ENCODE assay signal across 19 cellular contexts in the genomic region with DNA sequence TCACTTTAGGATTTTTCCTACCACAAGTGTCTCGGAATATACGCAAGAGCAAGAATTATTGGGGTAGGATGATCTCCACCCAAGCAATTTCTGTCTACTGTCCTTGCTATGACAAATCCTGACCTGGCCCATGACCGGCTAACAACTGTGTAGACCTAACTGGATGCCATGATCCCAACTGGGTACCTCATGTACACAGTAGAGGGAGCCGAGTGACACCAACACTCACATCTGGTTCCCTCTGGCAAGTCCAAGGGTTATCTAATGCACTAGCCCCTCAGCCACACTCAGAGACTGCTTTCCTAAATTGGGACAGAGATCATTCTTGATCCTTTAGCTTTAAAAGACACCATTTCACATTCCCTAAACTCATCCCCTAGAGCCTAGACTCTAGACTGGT.
DNase-seq lines count a peak whose midpoint lies in the region; ATAC-seq and TF ChIP-seq lines count a peak whose summit lies in the region.
"Had no signal": no experiment of that assay in that cellular context is flagged by ENCODE, and none has a peak within 500 bp of the region (broad histone marks: within the 10 kb centered on the region; RNA-seq: fewer than 3 reads in every experiment).

No MANE protein-coding gene starts in this region.

- H3K4me3 ChIP-seq in HCT116 (replicated peaks in 1 of 2; ENCODE audit: low read depth in 1 of 2, low read length in 2 of 2) (no peak overlapping the region), hepatocyte (no peak overlapping the region)
- H3K4me3 ChIP-seq: GM23248, SJCRH30 had no signal

- H3K4me2 ChIP-seq in HCT116 (ENCODE audit: low read length) (no peak overlapping the region), hepatocyte (no peak overlapping the region)

- CTCF ChIA-PET in HCT116 (lab: Charles Lee): no interaction called here

- H2AFZ ChIP-seq in HCT116 (ENCODE audit: low read depth, low read length, poor library complexity, severe bottlenecking): no peak overlapping the region
- H2AFZ ChIP-seq in hepatocyte: no peak overlapping the region
- H2AFZ ChIP-seq: GM23248 had no signal

- RAD21 ChIA-PET in HCT116 (lab: Charles Lee; ENCODE audit: low non-redundant PET in 1 of 2, low total read pairs in 2 of 2, uncharacterized antibody in 2 of 2, unreplicated experiment in 2 of 2): no interaction called here

- TF ChIP-seq RAD21 in HCT116 (IDR thresholded peaks at IDR 0.05; ENCODE audit: low read depth): peak; percentile 32; the same call in 1 of the 2 replicates

- H3K9me2 ChIP-seq in HCT116 (ENCODE audit: insufficient read depth) (no peaks in the 10 kb centered on the region), hepatocyte (replicated peaks; ENCODE audit: insufficient read depth) (no peaks in the 10 kb centered on the region)

- H3K36me3 ChIP-seq in HCT116 (ENCODE audit: control insufficient read depth in 1 of 2, insufficient read depth in 2 of 2, low read length in 2 of 2) (no peaks in the 10 kb centered on the region), hepatocyte (replicated peaks; ENCODE audit: insufficient read depth, low read depth) (no peaks in the 10 kb centered on the region)
- H3K36me3 ChIP-seq: SJCRH30 had no signal

- no peak for TF ChIP-seq POLR2A in HCT116 (IDR thresholded peaks at IDR 0.05; ENCODE audit: borderline replicate concordance, extremely low read depth, insufficient read depth, insufficient read length)

- H3K4me1 ChIP-seq in HCT116 (ENCODE audit: control insufficient read depth in 1 of 2, insufficient read depth in 2 of 2, low read length in 2 of 2) (no peaks in the 10 kb centered on the region), hepatocyte (ENCODE audit: insufficient read depth) (peaks cover 5% of the 10 kb centered on the region)

- H4K20me1 ChIP-seq in HCT116 (ENCODE audit: insufficient read depth): no peaks in the 10 kb centered on the region
- no peaks in the 10 kb centered on the region for H4K20me1 ChIP-seq in hepatocyte (ENCODE audit: insufficient read depth, poor library complexity, severe bottlenecking)

- H3K27ac ChIP-seq in HCT116 (ENCODE audit: low read depth, low read length) (no peak overlapping the region), hepatocyte (peak overlapping the region; percentile 65)
- H3K27ac ChIP-seq: 22Rv1, GM23248, SJCRH30 had no signal

- POLR2A ChIA-PET in HCT116 (lab: Charles Lee): no interaction called here

- WGBS in hepatocyte (ENCODE audit: low lambda C conversion rate, missing lambda C conversion rate): 100% methylated on average over 4 of the region's 4 CpGs

- DNase-seq in DMS 273 (lab: John Stamatoyannopoulos, UW; ENCODE audit: unreplicated experiment) (peak; percentile 13), DMS 273 treated with DMSO at 0.1 percent for 48 hours (lab: John Stamatoyannopoulos, UW) (no peak), HCT116 (ENCODE audit: low read depth, low spot score) (no peak), SW480 (ENCODE audit: low spot score) (peak; percentile 10), hepatocyte (ENCODE audit: low spot score) (no peak), NCI-H2107 (lab: John Stamatoyannopoulos, UW) (no peak), Ammon's horn (ENCODE audit: low spot score) (no peak), UCSD-AML1 (lab: John Stamatoyannopoulos, UW; ENCODE audit: unreplicated experiment) (no peak)
- DNase-seq: C1 segment of cervical spinal cord, DMS79, GM23248, MM.1S, NCI-H1417, NCI-H2029 treated with DMSO at 0.1 percent for 48 hours, NCI-H774, RPMI8226, SJCRH30, SW 1271 had no signal

- H3K79me2 ChIP-seq in HCT116 (ENCODE audit: insufficient read depth, low read length) (no peaks in the 10 kb centered on the region), hepatocyte (no peaks in the 10 kb centered on the region)

- H3K9me3 ChIP-seq in HCT116 (ENCODE audit: control insufficient read depth in 1 of 2, insufficient read depth in 1 of 2, low read depth in 1 of 2, low read length in 2 of 2): no peaks in the 10 kb centered on the region
- H3K9me3 ChIP-seq in hepatocyte (ENCODE audit: low read depth): no peaks in the 10 kb centered on the region
- H3K9me3 ChIP-seq: SJCRH30 had no signal

- H3K9ac ChIP-seq in HCT116 (ENCODE audit: low read length): no peak overlapping the region
- H3K9ac ChIP-seq: GM23248 had no signal

- TF ChIP-seq CTCF in HCT116 (IDR thresholded peaks at IDR 0.05 in 2 of 3, conservative IDR thresholded peaks at IDR 0.05 in 1 of 3; ENCODE audit: borderline replicate concordance in 1 of 3, insufficient read depth in 1 of 3, low read depth in 2 of 3, low read length in 2 of 3) (peak in 1 of 3 experiments; percentile 11; a peak in 1 of 6 replicates), hepatocyte (IDR thresholded peaks at IDR 0.05; ENCODE audit: poor library complexity) (no peak)

- BruUV-seq in HCT116 (replicated peaks; lab: Mats Ljungman, UMichigan): no TSS peak

- H3K27me3 ChIP-seq in HCT116 (ENCODE audit: insufficient read depth, low read length) (peaks cover 2% of the 10 kb centered on the region; the same call in 1 of the 2 replicates), hepatocyte (no peaks in the 10 kb centered on the region)
- H3K27me3 ChIP-seq: SJCRH30 had no signal

- intact Hi-C loops in HCT116 (cut with micrococcal nuclease): no loop called here

- ATAC-seq in HCT116: peak; percentile 64

TF ChIP-seq in HCT116, 20 proteins besides CTCF, POLR2A, EP300 and RAD21:
- TF ChIP-seq, protein P1, sequence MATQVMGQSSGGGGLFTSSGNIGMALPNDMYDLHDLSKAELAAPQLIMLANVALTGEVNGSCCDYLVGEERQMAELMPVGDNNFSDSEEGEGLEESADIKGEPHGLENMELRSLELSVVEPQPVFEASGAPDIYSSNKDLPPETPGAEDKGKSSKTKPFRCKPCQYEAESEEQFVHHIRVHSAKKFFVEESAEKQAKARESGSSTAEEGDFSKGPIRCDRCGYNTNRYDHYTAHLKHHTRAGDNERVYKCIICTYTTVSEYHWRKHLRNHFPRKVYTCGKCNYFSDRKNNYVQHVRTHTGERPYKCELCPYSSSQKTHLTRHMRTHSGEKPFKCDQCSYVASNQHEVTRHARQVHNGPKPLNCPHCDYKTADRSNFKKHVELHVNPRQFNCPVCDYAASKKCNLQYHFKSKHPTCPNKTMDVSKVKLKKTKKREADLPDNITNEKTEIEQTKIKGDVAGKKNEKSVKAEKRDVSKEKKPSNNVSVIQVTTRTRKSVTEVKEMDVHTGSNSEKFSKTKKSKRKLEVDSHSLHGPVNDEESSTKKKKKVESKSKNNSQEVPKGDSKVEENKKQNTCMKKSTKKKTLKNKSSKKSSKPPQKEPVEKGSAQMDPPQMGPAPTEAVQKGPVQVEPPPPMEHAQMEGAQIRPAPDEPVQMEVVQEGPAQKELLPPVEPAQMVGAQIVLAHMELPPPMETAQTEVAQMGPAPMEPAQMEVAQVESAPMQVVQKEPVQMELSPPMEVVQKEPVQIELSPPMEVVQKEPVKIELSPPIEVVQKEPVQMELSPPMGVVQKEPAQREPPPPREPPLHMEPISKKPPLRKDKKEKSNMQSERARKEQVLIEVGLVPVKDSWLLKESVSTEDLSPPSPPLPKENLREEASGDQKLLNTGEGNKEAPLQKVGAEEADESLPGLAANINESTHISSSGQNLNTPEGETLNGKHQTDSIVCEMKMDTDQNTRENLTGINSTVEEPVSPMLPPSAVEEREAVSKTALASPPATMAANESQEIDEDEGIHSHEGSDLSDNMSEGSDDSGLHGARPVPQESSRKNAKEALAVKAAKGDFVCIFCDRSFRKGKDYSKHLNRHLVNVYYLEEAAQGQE (IDR thresholded peaks at IDR 0.05; ENCODE audit: low read depth): no peak

Comparison
In these comparisons a context has a peak if more than half of its experiments do, and no peak if none do; other contexts are left out.
1. DNase-seq: peak in DMS 273 (single experiment) and SW480 (single experiment); none in DMS 273 treated with DMSO at 0.1 percent for 48 hours (single experiment), HCT116 (single experiment), hepatocyte (single experiment), NCI-H2107 (single experiment), Ammon's horn (single experiment) and UCSD-AML1 (single experiment).